In the genomic region with DNA sequence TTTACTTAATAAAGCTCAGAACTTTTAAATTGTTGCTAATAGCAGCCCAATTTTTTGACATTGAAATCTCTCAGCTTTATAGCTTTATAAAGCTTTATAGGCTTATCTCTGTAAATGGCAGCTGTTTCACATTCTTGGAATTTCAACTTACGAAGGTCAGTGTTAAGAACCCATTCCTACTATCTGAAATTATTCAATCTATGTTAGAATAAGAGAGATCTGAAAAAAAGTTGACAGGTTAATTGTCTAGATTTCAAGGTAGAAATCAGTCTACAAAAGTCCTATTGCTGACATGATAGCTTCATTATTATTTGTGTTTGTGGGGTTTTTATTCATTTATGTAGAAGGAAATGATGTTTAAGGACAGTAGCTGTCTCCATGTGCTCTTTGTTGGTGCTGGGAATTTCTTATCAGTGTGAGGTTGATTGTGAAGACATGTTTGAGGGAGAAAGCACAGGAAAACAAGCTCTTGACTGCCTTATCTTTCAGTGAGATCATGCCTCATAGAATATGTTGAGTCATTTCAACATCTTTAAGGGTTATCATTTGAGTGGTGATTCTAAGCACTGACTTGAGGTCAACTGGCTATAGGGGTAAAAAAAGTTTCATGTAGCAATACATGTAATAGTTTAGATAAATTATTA, we compare ENCODE assay signal across 24 cellular contexts.
DNase-seq lines count a peak whose midpoint lies in the region; ATAC-seq, FAIRE-seq and TF ChIP-seq lines count a peak whose summit lies in the region.
"Had no signal": no experiment of that assay in that cellular context is flagged by ENCODE, and none has a peak within 500 bp of the region (broad histone marks: within the 10 kb centered on the region; RNA-seq: fewer than 3 reads in every experiment).

No MANE protein-coding gene starts in this region.

- BruUV-seq in IMR-90 (replicated peaks; lab: Mats Ljungman, UMichigan) (no TSS peak), HepG2 (replicated peaks; lab: Mats Ljungman, UMichigan) (no TSS peak)

- peak overlapping the region; percentile 39; the same call in 1 of the 2 replicates for H3K27ac ChIP-seq in IMR-90 (ENCODE audit: insufficient read depth, low read length)
- H3K27ac ChIP-seq in mesodermal cell (ENCODE audit: low read depth, low read length, severe bottlenecking), result peak overlapping the region; percentile 88
- H3K27ac ChIP-seq in HepG2 (ENCODE audit: extremely low read length, insufficient read depth, low read length), result no peak overlapping the region
- H3K27ac ChIP-seq: A549, body of pancreas, esophagus muscularis mucosa, neutrophil had no signal

- TF ChIP-seq POLR2A in IMR-90 (IDR thresholded peaks at IDR 0.05; ENCODE audit: low read depth, low read length) (no peak), HepG2 (IDR thresholded peaks at IDR 0.05; ENCODE audit: insufficient read depth in 1 of 2, low read depth in 2 of 2, low read length in 2 of 2) (no peak)

- no peaks in the 10 kb centered on the region for H3K27me3 Mint-ChIP-seq in chondrocyte (ENCODE audit: low read depth)
- H3K27me3 Mint-ChIP-seq: activated CD4-positive, alpha-beta T cell treated with anti-CD3 and anti-CD28 coated beads, Interleukin-2, amount 10 ng/mL, durations not matched to agents 24 days and 14 days; activated naive CD8-positive, alpha-beta T cell treated with anti-CD3 and anti-CD28 coated beads for 36 hours had no signal

- H3K4me2 ChIP-seq in IMR-90 (ENCODE audit: low read depth, low read length) (peak overlapping the region; percentile 2), HepG2 (ENCODE audit: low read depth, low read length) (no peak overlapping the region)
- H3K4me2 ChIP-seq: A549 had no signal

- H3K4me1 ChIP-seq in IMR-90 (ENCODE audit: control insufficient read depth, insufficient read depth, low read length) (peaks cover 6% of the 10 kb centered on the region; the same call in 1 of the 2 replicates), mesodermal cell (ENCODE audit: control insufficient read depth, insufficient read depth, low read length, poor library complexity, severe bottlenecking) (peaks cover 27% of the 10 kb centered on the region), HepG2 (ENCODE audit: insufficient read depth, low read length) (no peaks in the 10 kb centered on the region)
- H3K4me1 ChIP-seq: A549 had no signal

- TF ChIP-seq EP300 in HepG2 (IDR thresholded peaks at IDR 0.05; ENCODE audit: low read depth in 2 of 2, low read length in 2 of 2), result no peak
- TF ChIP-seq EP300 in HepG2 (CRISPR knock-in tag; IDR thresholded peaks at IDR 0.05; ENCODE audit: borderline replicate concordance), result no peak

- H2BK120ac ChIP-seq in IMR-90 (ENCODE audit: low read depth, low read length), result peak overlapping the region; percentile 90

- POLR2A ChIA-PET in IMR-90 (lab: Charles Lee; ENCODE audit: unreplicated experiment), result no interaction called here
- POLR2A ChIA-PET in HepG2 (lab: Yijun Ruan, JAX), result no interaction called here

- H2BK5ac ChIP-seq in IMR-90 (ENCODE audit: low read depth, low read length, poor library complexity, severe bottlenecking), result peak overlapping the region; percentile 88

- CTCF ChIA-PET in IMR-90 (lab: Yijun Ruan, JAX) (interaction anchor here (0.8 to 1.0 kb wide), 2 partner anchors 24 to 46 kb away, joined by 3 to 4 read pairs; no protein-coding TSS in a partner anchor), HepG2 (lab: Yijun Ruan, JAX; ENCODE audit: low intra/inter-chr PET ratio, low total read pairs) (no interaction called here)

- no CpG with 5 or more reads among the region's 1 CpG for WGBS in IMR-90 (ENCODE audit: extremely low coverage in 2 of 2, insufficient read length in 1 of 2), 2 experiments
- no CpG with 5 or more reads among the region's 1 CpG for WGBS in mesodermal cell (ENCODE audit: insufficient coverage in 2 of 2), 2 experiments
- WGBS in HepG2 (ENCODE audit: low lambda C conversion rate), result 3% methylated on average over 1 of the region's 1 CpG

- H3K4me3 ChIP-seq in IMR-90 (ENCODE audit: insufficient read depth, low read depth, low read length), result no peak overlapping the region
- H3K4me3 ChIP-seq in cardiac fibroblast (replicated peaks in 1 of 2; ENCODE audit: low read depth in 2 of 2, low read length in 2 of 2), result no peak overlapping the region
- no peak overlapping the region for H3K4me3 ChIP-seq in mesodermal cell (ENCODE audit: extremely low read depth, insufficient read depth, low read length, poor library complexity, severe bottlenecking)
- H3K4me3 ChIP-seq in HepG2 (replicated peaks in 1 of 3; ENCODE audit: insufficient read depth in 1 of 3, low read depth in 2 of 3, low read length in 3 of 3), result no peak overlapping the region
- H3K4me3 ChIP-seq: A549, body of pancreas, esophagus muscularis mucosa had no signal

- no peak for FAIRE-seq in HepG2 (lab: Jason Lieb, UNC)
- FAIRE-seq: A549 had no signal

- DNase-seq in A172 (ENCODE audit: low spot score), result peak; percentile 69
- peak; percentile 71 for DNase-seq in IMR-90
- DNase-seq in cardiac fibroblast (ENCODE audit: low read depth in 2 of 2), result peak; percentile 20 to 50
- no peak for DNase-seq in chondrocyte (ENCODE audit: low spot score)
- DNase-seq in stimulated activated CD4-positive, alpha-beta T cell treated with anti-CD3 and anti-CD28 coated beads, Interleukin-2, amount 100 ng/mL, for 48 hours, result no peak
- DNase-seq in HepG2 (ENCODE audit: low spot score), result no peak
- DNase-seq in mucosa of gallbladder (ENCODE audit: low spot score), result no peak
- DNase-seq: activated CD4-positive, alpha-beta T cell treated with anti-CD3 and anti-CD28 coated beads, Interleukin-2, amount 10 ng/mL, durations not matched to agents 24 days and 14 days; activated CD8-positive, alpha-beta memory T cell treated with anti-CD3 and anti-CD28 coated beads, Interleukin-2, amount 50 U/mL, for 4 hours; activated naive CD8-positive, alpha-beta T cell treated with anti-CD3 and anti-CD28 coated beads for 36 hours; body of pancreas; COR-L47; dermis blood vessel endothelial cell; KBM-7; left colon; NCI-H1694; NCI-H748 treated with DMSO at 0.1 percent for 48 hours; SHP77; stimulated activated CD8-positive, alpha-beta memory T cell treated with anti-CD3 and anti-CD28 coated beads, Interleukin-4, amount 100 ng/mL, for 48 hours had no signal

- H2AFZ ChIP-seq in IMR-90 (replicated peaks; ENCODE audit: low read length, poor library complexity), result no peak overlapping the region
- H2AFZ ChIP-seq in HepG2 (ENCODE audit: low read length), result no peak overlapping the region

- intact Hi-C loops in IMR-90 (cut with micrococcal nuclease), result no loop called here
- intact Hi-C loops in HepG2 (cut with micrococcal nuclease; ENCODE audit: unreplicated experiment), result no loop called here

- H3K4ac ChIP-seq in IMR-90 (ENCODE audit: low read depth, low read length), result peak overlapping the region; percentile 71

- no peaks in the 10 kb centered on the region for H3K79me1 ChIP-seq in IMR-90 (ENCODE audit: low read depth in 1 of 2, low read length in 2 of 2)

- H3K27ac Mint-ChIP-seq in chondrocyte (ENCODE audit: unreplicated experiment), result no peak overlapping the region
- H3K27ac Mint-ChIP-seq: activated CD4-positive, alpha-beta T cell treated with anti-CD3 and anti-CD28 coated beads, Interleukin-2, amount 10 ng/mL, durations not matched to agents 24 days and 14 days; activated naive CD8-positive, alpha-beta T cell treated with anti-CD3 and anti-CD28 coated beads for 36 hours; activated T-helper 2 cell treated with anti-CD3 and anti-CD28 coated beads, Interferon-gamma antibody, Interleukin-2, Interleukin-4, amounts not matched to agents 10 μg/mL and 5 μg/mL and 100 μg/mL, durations not matched to agents 14 hours and 24 hours and 36 hours had no signal

- H4K5ac ChIP-seq in IMR-90 (ENCODE audit: low read depth, low read length), result peak overlapping the region; percentile 42; the same call in 1 of the 2 replicates

- H3K23ac ChIP-seq in IMR-90 (ENCODE audit: low read depth, low read length), result peak overlapping the region; percentile 72

- peak; percentile 83 for ATAC-seq in IMR-90 (ENCODE audit: low read depth)
- no peak for ATAC-seq in HepG2
- ATAC-seq: A549, body of pancreas, left colon had no signal

- H3K9me3 ChIP-seq in IMR-90 (ENCODE audit: control insufficient read depth, insufficient read depth, low read length), result no peaks in the 10 kb centered on the region
- H3K9me3 ChIP-seq in mesodermal cell (ENCODE audit: control insufficient read depth, low read length), result no peaks in the 10 kb centered on the region
- H3K9me3 ChIP-seq in HepG2 (ENCODE audit: low read length), result peaks cover 97% of the 10 kb centered on the region
- H3K9me3 ChIP-seq: A549, body of pancreas, esophagus muscularis mucosa, neutrophil had no signal

- H3K14ac ChIP-seq in IMR-90 (replicated peaks; ENCODE audit: low read depth, low read length), result peak overlapping the region; percentile 87

- H2BK15ac ChIP-seq in IMR-90 (ENCODE audit: low read depth, low read length), result no peak overlapping the region; the same call in 2 of the 3 replicates

- no peak overlapping the region for H2AK9ac ChIP-seq in IMR-90 (replicated peaks; ENCODE audit: low read depth, low read length, poor library complexity)

- H2BK20ac ChIP-seq in IMR-90 (ENCODE audit: low read depth, low read length), result peak overlapping the region; percentile 87

- peak overlapping the region; percentile 7; the same call in 1 of the 2 replicates for H2AK5ac ChIP-seq in IMR-90 (ENCODE audit: low read depth, low read length)

- H3K36me3 Mint-ChIP-seq in chondrocyte (ENCODE audit: low read depth), result peaks cover 1% of the 10 kb centered on the region
- H3K36me3 Mint-ChIP-seq: activated naive CD8-positive, alpha-beta T cell treated with anti-CD3 and anti-CD28 coated beads for 36 hours had no signal

- H4K8ac ChIP-seq in IMR-90 (ENCODE audit: low read depth in 2 of 2, low read length in 2 of 2), result peak overlapping the region in 1 of 2 experiments; percentile 31; a peak in 2 of 4 replicates

- no peak for TF ChIP-seq CTCF in IMR-90 (conservative IDR thresholded peaks at IDR 0.05; ENCODE audit: low read depth, low read length)
- no peak for TF ChIP-seq CTCF in cardiac fibroblast (IDR thresholded peaks at IDR 0.05; ENCODE audit: low read depth, low read length)
- TF ChIP-seq CTCF in chondrocyte (IDR thresholded peaks at IDR 0.05), result no peak
- TF ChIP-seq CTCF in HepG2 (CRISPR knock-in tag; IDR thresholded peaks at IDR 0.05), result no peak

- peaks cover 5% of the 10 kb centered on the region; the same call in 1 of the 2 replicates for H3K9me1 ChIP-seq in IMR-90 (ENCODE audit: insufficient read depth, low read length)

- H3K18ac ChIP-seq in IMR-90 (ENCODE audit: low read depth, low read length), result peak overlapping the region; percentile 93

- in situ Hi-C loops in IMR-90 (cut with MboI; ENCODE audit: low sequenced_read_pairs) (no loop called here), HepG2 (cut with HindIII; ENCODE audit: extremely low pct_ligation_motif_present, low pct_unique_long_range_greater_than_20kb) (no loop called here)

- peaks cover 34% of the 10 kb centered on the region for H3K4me1 Mint-ChIP-seq in chondrocyte (ENCODE audit: low read depth)
- H3K4me1 Mint-ChIP-seq: activated CD4-positive, alpha-beta T cell treated with anti-CD3 and anti-CD28 coated beads, Interleukin-2, amount 10 ng/mL, durations not matched to agents 24 days and 14 days; activated naive CD8-positive, alpha-beta T cell treated with anti-CD3 and anti-CD28 coated beads for 36 hours had no signal

- H4K20me1 ChIP-seq in IMR-90 (ENCODE audit: insufficient read depth, low read length) (no peaks in the 10 kb centered on the region), HepG2 (ENCODE audit: insufficient read depth, low read length) (no peaks in the 10 kb centered on the region)

- no peak overlapping the region for H3K4me3 Mint-ChIP-seq in chondrocyte (ENCODE audit: unreplicated experiment)
- H3K4me3 Mint-ChIP-seq: activated CD4-positive, alpha-beta T cell treated with anti-CD3 and anti-CD28 coated beads, Interleukin-2, amount 10 ng/mL, durations not matched to agents 24 days and 14 days; activated naive CD8-positive, alpha-beta T cell treated with anti-CD3 and anti-CD28 coated beads for 36 hours had no signal

- H3K79me2 ChIP-seq in HepG2 (ENCODE audit: insufficient read depth, low read length), result no peaks in the 10 kb centered on the region

- dilution Hi-C loops in IMR-90 (cut with HindIII; ENCODE audit: low sequenced_read_pairs, unreplicated experiment), result no loop called here

- H3K9ac ChIP-seq in IMR-90 (ENCODE audit: low read depth, low read length), result no peak overlapping the region
- H3K9ac ChIP-seq in HepG2 (ENCODE audit: insufficient read depth, low read depth, low read length), result no peak overlapping the region

- H3K27me3 ChIP-seq in IMR-90 (ENCODE audit: control insufficient read depth, insufficient read depth, low read length), result no peaks in the 10 kb centered on the region
- no peaks in the 10 kb centered on the region for H3K27me3 ChIP-seq in HepG2 (ENCODE audit: control insufficient read depth in 1 of 2, insufficient read depth in 2 of 2, low read length in 2 of 2)
- H3K27me3 ChIP-seq: body of pancreas, esophagus muscularis mucosa, neutrophil had no signal

- H3K56ac ChIP-seq in IMR-90 (ENCODE audit: extremely low read depth, insufficient read depth, low read length), result peak overlapping the region; percentile 16; the same call in 1 of the 2 replicates

- H3K36me3 ChIP-seq in IMR-90 (ENCODE audit: control insufficient read depth, insufficient read depth, low read length) (no peaks in the 10 kb centered on the region), mesodermal cell (ENCODE audit: control insufficient read depth, insufficient read depth, low read length) (no peaks in the 10 kb centered on the region), HepG2 (replicated peaks in 1 of 2; ENCODE audit: control insufficient read depth in 1 of 2, insufficient read depth in 2 of 2, low read length in 2 of 2) (no peaks in the 10 kb centered on the region)
- H3K36me3 ChIP-seq: esophagus muscularis mucosa, neutrophil had no signal

- H3K9me3 Mint-ChIP-seq in chondrocyte (ENCODE audit: low read depth), result no peaks in the 10 kb centered on the region
- H3K9me3 Mint-ChIP-seq: activated CD4-positive, alpha-beta T cell treated with anti-CD3 and anti-CD28 coated beads, Interleukin-2, amount 10 ng/mL, durations not matched to agents 24 days and 14 days; activated naive CD8-positive, alpha-beta T cell treated with anti-CD3 and anti-CD28 coated beads for 36 hours had no signal

- H4K91ac ChIP-seq in IMR-90 (ENCODE audit: insufficient read depth, low read depth, low read length), result peak overlapping the region; percentile 7; the same call in 1 of the 2 replicates

- no peak for TF ChIP-seq RAD21 in IMR-90 (IDR thresholded peaks at IDR 0.05; ENCODE audit: low read length)
- no peak for TF ChIP-seq RAD21 in HepG2 (CRISPR knock-in tag; IDR thresholded peaks at IDR 0.05)

Comparison
In these comparisons a context has a peak if more than half of its experiments do, and no peak if none do; other contexts are left out.
1. DNase-seq: peak in A172 (single experiment), IMR-90 (single experiment) and cardiac fibroblast (2 of 2); none in chondrocyte (single experiment), stimulated activated CD4-positive, alpha-beta T cell treated with anti-CD3 and anti-CD28 coated beads, Interleukin-2, amount 100 ng/mL, for 48 hours (0 of 2), HepG2 (single experiment) and mucosa of gallbladder (single experiment).